Comparison of ENCODE assay signal across 9 cellular contexts in the genomic region with DNA sequence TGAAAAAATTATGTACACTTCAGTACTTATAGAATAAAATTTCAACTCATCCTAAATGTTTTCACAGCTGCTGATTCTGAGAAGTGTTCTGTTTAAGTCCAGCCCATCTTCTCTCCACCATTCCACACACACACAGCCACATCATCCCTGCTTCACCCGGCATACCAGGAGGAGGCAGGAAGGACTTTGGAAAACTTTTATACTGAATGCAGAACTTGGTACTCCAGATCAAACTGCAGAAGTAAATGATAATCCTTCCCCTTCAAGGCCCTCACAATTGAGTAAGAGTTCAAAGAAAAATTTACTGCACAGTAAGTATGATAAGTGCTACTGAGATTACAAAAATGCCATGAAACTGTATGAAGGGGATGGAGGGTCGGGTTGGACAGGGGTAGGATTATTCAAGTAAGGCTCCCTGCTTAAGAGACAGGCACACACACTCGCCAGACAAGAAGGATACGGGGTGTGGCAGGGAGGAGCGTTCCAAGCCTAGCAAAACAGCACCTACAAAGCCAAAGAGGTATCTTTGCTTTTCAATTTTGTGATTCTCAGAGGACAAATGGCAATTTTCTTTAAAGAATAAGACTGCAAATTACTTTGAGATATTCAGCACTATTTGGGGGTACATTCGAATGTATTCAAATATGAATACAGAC. TPM values are rescaled to one million over a fixed set of nuclear protein-coding genes. Genes with fewer than 3 reads are reported as not detected.
DNase-seq lines count a peak whose midpoint lies in the region; ATAC-seq and TF ChIP-seq lines count a peak whose summit lies in the region.
"Had no signal": no experiment of that assay in that cellular context is flagged by ENCODE, and none has a peak within 500 bp of the region (broad histone marks: within the 10 kb centered on the region; RNA-seq: fewer than 3 reads in every experiment).

No MANE protein-coding gene starts in this region.

- H3K9me3 ChIP-seq in CD4-positive, alpha-beta T cell (ENCODE audit: control insufficient read depth, low read length) = no peaks in the 10 kb centered on the region

- ATAC-seq in CD4-positive, alpha-beta T cell (ENCODE audit: poor library complexity) = no peak
- no peak for ATAC-seq in GM18520 (IDR thresholded peaks at IDR 0.05; ENCODE audit: unreplicated experiment)

- H3K27me3 ChIP-seq in CD4-positive, alpha-beta T cell (ENCODE audit: control insufficient read depth, insufficient read depth, low read length) = no peaks in the 10 kb centered on the region

- H3K27ac Mint-ChIP-seq in CD4-positive, alpha-beta T cell = peak overlapping the region; percentile 96
- H3K27ac Mint-ChIP-seq in chondrocyte (ENCODE audit: unreplicated experiment) = peak overlapping the region; percentile 77
- H3K27ac Mint-ChIP-seq in neural crest cell (ENCODE audit: unreplicated experiment) = no peak overlapping the region

- no peak overlapping the region for H3K27ac ChIP-seq in CD4-positive, alpha-beta T cell (ENCODE audit: low read depth, low read length)

- peak overlapping the region; percentile 99 for H3K4me3 Mint-ChIP-seq in CD4-positive, alpha-beta T cell
- H3K4me3 Mint-ChIP-seq in chondrocyte (ENCODE audit: unreplicated experiment) (peak overlapping the region; percentile 19), neural crest cell (peak overlapping the region; percentile 88)

- intact Hi-C loops in CD4-positive, alpha-beta T cell (cut with DNase I, micrococcal nuclease) = loop anchor here in 1 of 2 experiments (5.0 kb wide), 1 partner anchor 1867 kb away; a partner anchor contains a TSS

- no peaks in the 10 kb centered on the region for H3K9me3 Mint-ChIP-seq in CD4-positive, alpha-beta T cell
- H3K9me3 Mint-ChIP-seq in chondrocyte (ENCODE audit: low read depth) = no peaks in the 10 kb centered on the region
- H3K9me3 Mint-ChIP-seq in neural crest cell = no peaks in the 10 kb centered on the region

- H3K4me1 Mint-ChIP-seq in CD4-positive, alpha-beta T cell (ENCODE audit: low read depth) = peaks cover 70% of the 10 kb centered on the region
- H3K4me1 Mint-ChIP-seq in chondrocyte (ENCODE audit: low read depth) (peaks cover 58% of the 10 kb centered on the region), neural crest cell (peaks cover 32% of the 10 kb centered on the region)

- CTCF ChIA-PET in CD4-positive, alpha-beta T cell (lab: Charles Lee) = interaction anchor here (0.7 kb wide), 1 partner anchor 8 kb away, joined by 3 read pairs; no protein-coding TSS in a partner anchor
- CTCF ChIA-PET in GM10248 (lab: Yijun Ruan, JAX) = interaction anchor here (1.0 to 1.3 kb wide), 3 partner anchors 12 to 58 kb away, joined by 3 read pairs; no protein-coding TSS in a partner anchor

- POLR2A ChIA-PET in CD4-positive, alpha-beta T cell (lab: Charles Lee) = interaction anchor here (0.9 to 2.2 kb wide), 2 partner anchors 82 to 384 kb away, joined by 3 to 12 read pairs (median 6); a partner anchor contains a TSS
- POLR2A ChIA-PET in GM10248 (lab: Yijun Ruan, JAX) = no interaction called here

- H3K27me3 Mint-ChIP-seq in CD4-positive, alpha-beta T cell = no peaks in the 10 kb centered on the region
- H3K27me3 Mint-ChIP-seq in chondrocyte (ENCODE audit: low read depth) (no peaks in the 10 kb centered on the region), neural crest cell (ENCODE audit: low read depth) (no peaks in the 10 kb centered on the region)

- H3K36me3 Mint-ChIP-seq in CD4-positive, alpha-beta T cell (ENCODE audit: low read depth) = peaks cover 6% of the 10 kb centered on the region
- H3K36me3 Mint-ChIP-seq in chondrocyte (ENCODE audit: low read depth) (no peaks in the 10 kb centered on the region), neural crest cell (ENCODE audit: low read depth) (no peaks in the 10 kb centered on the region)

- DNase-seq in CD4-positive, alpha-beta T cell = no peak
- DNase-seq in LoVo (ENCODE audit: low spot score) (peak; percentile 30), chondrocyte (ENCODE audit: low spot score) (no peak), neural crest cell (ENCODE audit: low read depth, low spot score) (no peak), epidermal melanocyte (ENCODE audit: insufficient read length, low spot score) (no peak), GM10248 (ENCODE audit: extremely low spot score) (no peak), cerebellar cortex (ENCODE audit: low spot score) (no peak)
- DNase-seq: stimulated activated CD4-positive, alpha-beta T cell treated with anti-CD3 and anti-CD28 coated beads, Interleukin-1b, Interleukin-23, amount 100 ng/mL, for 48 hours had no signal

- TF ChIP-seq CTCF in CD4-positive, alpha-beta T cell (IDR thresholded peaks at IDR 0.05) = no peak
- TF ChIP-seq CTCF in chondrocyte (IDR thresholded peaks at IDR 0.05) = no peak
- no peak for TF ChIP-seq CTCF in neural crest cell (conservative IDR thresholded peaks at IDR 0.05)
- TF ChIP-seq CTCF in GM10248 (IDR thresholded peaks at IDR 0.05; ENCODE audit: control extremely low read depth, extremely low read depth, low read depth, missing control alignments) = no peak

RNA-seq across cellular contexts. Expression of a gene that starts 2.6 kb away (rescaled TPM):
- 10 to 100 TPM; 56.9 to 58.8 TPM for total RNA-seq in CD4-positive, alpha-beta T cell
- total RNA-seq in chondrocyte (23.2 to 34.9 TPM (median 26.4 TPM) in 3 replicates), neural crest cell (19.6 and 21.4 TPM in 2 replicates)

Comparison
In these comparisons a context has a peak if more than half of its experiments do, and no peak if none do; other contexts are left out.
1. H3K4me3 Mint-ChIP-seq: peak in every context shown above with its lines; median percentile 99 in CD4-positive, alpha-beta T cell; 88 in neural crest cell; 19 in chondrocyte.